Comparison of ENCODE assay signal across 1 cellular context in genomic region chr11:125872138-125872491, GRCh38.
TF ChIP-seq lines count a peak whose summit lies in the region.

No MANE protein-coding gene starts in this region.

TF ChIP-seq in K562, 482 proteins besides CTCF, POLR2A, EP300 and RAD21:
- TF ChIP-seq STAT6 (CRISPR knock-in tag; IDR thresholded peaks at IDR 0.05) (no peak), NCOR1 (IDR thresholded peaks at IDR 0.05) (no peak), FOSL1 (tag; conservative IDR thresholded peaks at IDR 0.05) (no peak), KAT7 (CRISPR knock-in tag; IDR thresholded peaks at IDR 0.05; ENCODE audit: borderline replicate concordance) (no peak), ZEB2 (IDR thresholded peaks at IDR 0.05) (0 out of 2 replicates have a peak, but pooled peaks have one; percentile 52), SREBF1 (IDR thresholded peaks at IDR 0.05; ENCODE audit: borderline replicate concordance, low read depth, low read length) (no peak)
- TF ChIP-seq, protein P1, sequence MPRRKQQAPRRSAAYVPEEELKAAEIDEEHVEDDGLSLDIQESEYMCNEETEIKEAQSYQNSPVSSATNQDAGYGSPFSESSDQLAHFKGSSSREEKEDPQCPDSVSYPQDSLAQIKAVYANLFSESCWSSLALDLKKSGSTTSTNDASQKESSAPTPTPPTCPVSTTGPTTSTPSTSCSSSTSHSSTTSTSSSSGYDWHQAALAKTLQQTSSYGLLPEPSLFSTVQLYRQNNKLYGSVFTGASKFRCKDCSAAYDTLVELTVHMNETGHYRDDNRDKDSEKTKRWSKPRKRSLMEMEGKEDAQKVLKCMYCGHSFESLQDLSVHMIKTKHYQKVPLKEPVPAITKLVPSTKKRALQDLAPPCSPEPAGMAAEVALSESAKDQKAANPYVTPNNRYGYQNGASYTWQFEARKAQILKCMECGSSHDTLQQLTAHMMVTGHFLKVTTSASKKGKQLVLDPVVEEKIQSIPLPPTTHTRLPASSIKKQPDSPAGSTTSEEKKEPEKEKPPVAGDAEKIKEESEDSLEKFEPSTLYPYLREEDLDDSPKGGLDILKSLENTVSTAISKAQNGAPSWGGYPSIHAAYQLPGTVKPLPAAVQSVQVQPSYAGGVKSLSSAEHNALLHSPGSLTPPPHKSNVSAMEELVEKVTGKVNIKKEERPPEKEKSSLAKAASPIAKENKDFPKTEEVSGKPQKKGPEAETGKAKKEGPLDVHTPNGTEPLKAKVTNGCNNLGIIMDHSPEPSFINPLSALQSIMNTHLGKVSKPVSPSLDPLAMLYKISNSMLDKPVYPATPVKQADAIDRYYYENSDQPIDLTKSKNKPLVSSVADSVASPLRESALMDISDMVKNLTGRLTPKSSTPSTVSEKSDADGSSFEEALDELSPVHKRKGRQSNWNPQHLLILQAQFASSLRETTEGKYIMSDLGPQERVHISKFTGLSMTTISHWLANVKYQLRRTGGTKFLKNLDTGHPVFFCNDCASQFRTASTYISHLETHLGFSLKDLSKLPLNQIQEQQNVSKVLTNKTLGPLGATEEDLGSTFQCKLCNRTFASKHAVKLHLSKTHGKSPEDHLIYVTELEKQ (CRISPR knock-in tag; IDR thresholded peaks at IDR 0.05) = no peak
- TF ChIP-seq, protein P2, sequence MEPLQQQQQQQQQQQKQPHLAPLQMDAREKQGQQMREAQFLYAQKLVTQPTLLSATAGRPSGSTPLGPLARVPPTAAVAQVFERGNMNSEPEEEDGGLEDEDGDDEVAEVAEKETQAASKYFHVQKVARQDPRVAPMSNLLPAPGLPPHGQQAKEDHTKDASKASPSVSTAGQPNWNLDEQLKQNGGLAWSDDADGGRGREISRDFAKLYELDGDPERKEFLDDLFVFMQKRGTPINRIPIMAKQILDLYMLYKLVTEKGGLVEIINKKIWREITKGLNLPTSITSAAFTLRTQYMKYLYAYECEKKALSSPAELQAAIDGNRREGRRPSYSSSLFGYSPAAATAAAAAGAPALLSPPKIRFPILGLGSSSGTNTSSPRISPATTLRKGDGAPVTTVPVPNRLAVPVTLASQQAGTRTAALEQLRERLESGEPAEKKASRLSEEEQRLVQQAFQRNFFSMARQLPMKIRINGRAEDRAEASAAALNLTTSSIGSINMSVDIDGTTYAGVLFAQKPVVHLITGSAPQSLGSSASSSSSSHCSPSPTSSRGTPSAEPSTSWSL (CRISPR knock-in tag; IDR thresholded peaks at IDR 0.05; ENCODE audit: borderline replicate concordance) = no peak
